Comparison of ENCODE assay signal across 1 cellular context in genomic region chr7:55568613-55569268, GRCh38.
TF ChIP-seq lines count a peak whose summit lies in the region.

No MANE protein-coding gene starts in this region.

TF ChIP-seq in GM12878, 131 proteins besides CTCF, POLR2A, EP300 and RAD21 (continued from another document):
- TF ChIP-seq ZBTB4 (CRISPR knock-in tag; IDR thresholded peaks at IDR 0.05) (no peak), SMAD5 (IDR thresholded peaks at IDR 0.05; ENCODE audit: low read depth) (no peak), SUZ12 (IDR thresholded peaks at IDR 0.05; ENCODE audit: unreplicated experiment) (no peak), SMC3 (IDR thresholded peaks at IDR 0.05; ENCODE audit: borderline replicate concordance, low read length) (no peak), NKRF (conservative IDR thresholded peaks at IDR 0.05) (0 out of 2 replicates have a peak, but pooled peaks have one; percentile 19), CHD2 (IDR thresholded peaks at IDR 0.05; ENCODE audit: borderline replicate concordance, low read depth, low read length) (no peak), TCF7 (IDR thresholded peaks at IDR 0.05; ENCODE audit: borderline replicate concordance) (no peak), MXI1 (IDR thresholded peaks at IDR 0.05; ENCODE audit: low read depth, low read length) (0 out of 2 replicates have a peak, but pooled peaks have one; percentile 27), ZNF687 (IDR thresholded peaks at IDR 0.05) (0 out of 2 replicates have a peak, but pooled peaks have one; percentile 13)
